ENCODE assay signal across 1 cellular context in the genomic region with DNA sequence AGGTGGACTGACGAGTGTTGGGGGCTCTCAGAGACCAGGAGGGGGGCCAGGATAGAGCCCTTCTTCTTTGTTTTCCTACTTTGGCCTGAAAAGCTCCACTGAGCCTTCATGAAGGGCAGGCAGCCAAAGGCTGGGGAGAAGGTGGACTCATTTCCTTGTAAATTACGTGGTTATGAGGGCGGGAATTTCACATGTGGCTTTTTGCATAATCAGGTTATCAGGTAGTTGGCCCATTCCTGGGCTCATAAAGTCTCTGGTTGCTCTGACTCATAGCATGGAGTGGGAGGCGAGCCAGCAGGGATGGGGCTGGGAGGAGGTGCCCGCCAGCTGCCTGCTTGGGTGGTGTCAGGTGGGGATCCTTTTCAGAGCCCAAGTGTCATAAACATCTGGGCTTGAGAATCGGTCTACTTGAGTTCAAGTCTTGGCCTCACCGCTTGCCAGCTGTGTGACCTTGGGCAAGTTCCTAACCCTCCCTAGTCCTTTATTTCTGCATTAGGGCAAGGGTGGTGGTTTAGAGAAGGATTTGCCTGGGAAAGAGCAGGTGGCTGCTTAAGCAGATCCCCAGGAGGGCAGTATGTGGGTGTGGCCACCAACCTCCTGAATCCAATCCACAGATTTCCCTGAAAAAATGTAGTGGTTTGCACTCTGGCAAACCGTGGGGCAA.
A peak's percentile ranks its signal among the peaks of the same experiment; 100 is the strongest.
TF ChIP-seq lines count a peak whose summit lies in the region.

No MANE protein-coding gene starts in this region.

TF ChIP-seq in H1, 55 proteins besides CTCF, POLR2A, EP300 and RAD21 (continued from another document):
- TF ChIP-seq, protein P1, sequence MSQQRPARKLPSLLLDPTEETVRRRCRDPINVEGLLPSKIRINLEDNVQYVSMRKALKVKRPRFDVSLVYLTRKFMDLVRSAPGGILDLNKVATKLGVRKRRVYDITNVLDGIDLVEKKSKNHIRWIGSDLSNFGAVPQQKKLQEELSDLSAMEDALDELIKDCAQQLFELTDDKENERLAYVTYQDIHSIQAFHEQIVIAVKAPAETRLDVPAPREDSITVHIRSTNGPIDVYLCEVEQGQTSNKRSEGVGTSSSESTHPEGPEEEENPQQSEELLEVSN (IDR thresholded peaks at IDR 0.05): peak; percentile 20; the same call in 1 of the 2 replicates
- TF ChIP-seq GABPA (IDR thresholded peaks at IDR 0.05; ENCODE audit: borderline replicate concordance, insufficient read depth, low read length) (no peak), ATF3 (IDR thresholded peaks at IDR 0.05; ENCODE audit: insufficient read depth, low read depth, low read length) (no peak)
